ENCODE assay signal across 15 cellular contexts in the genomic region with DNA sequence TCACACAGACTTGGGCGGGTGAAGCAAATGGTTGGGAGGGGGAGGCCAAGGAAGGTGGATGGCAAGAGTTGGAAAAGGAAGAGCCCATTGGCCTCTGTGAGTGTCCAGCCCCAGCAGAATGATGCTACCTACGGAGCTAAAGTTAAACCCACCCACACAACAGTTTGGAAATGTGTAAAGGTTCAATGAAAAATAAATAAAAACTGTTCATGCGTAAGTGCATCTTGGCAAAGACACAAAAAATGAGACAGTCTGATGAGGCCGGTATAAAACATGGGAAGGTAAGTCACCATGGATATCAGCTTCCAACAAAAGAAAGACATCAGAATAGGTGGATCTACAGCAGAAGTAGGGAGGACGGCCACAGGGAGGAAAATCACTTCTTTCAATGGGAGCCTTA.
DNase-seq lines count a peak whose midpoint lies in the region; ATAC-seq and TF ChIP-seq lines count a peak whose summit lies in the region.
"Had no signal": no experiment of that assay in that cellular context is flagged by ENCODE, and none has a peak within 500 bp of the region (broad histone marks: within the 10 kb centered on the region; RNA-seq: fewer than 3 reads in every experiment).

No MANE protein-coding gene starts in this region.

- H3K27ac Mint-ChIP-seq in naive thymus-derived CD4-positive, alpha-beta T cell = no peak overlapping the region
- H3K27ac Mint-ChIP-seq: H9 had no signal

- no peak overlapping the region for H3K4me3 ChIP-seq in right cardiac atrium (ENCODE audit: low read length)
- H3K4me3 ChIP-seq in suprapubic skin = no peak overlapping the region
- H3K4me3 ChIP-seq in naive thymus-derived CD4-positive, alpha-beta T cell (ENCODE audit: low read length) = no peak overlapping the region
- H3K4me3 ChIP-seq: SJCRH30 had no signal

- CTCF ChIA-PET in naive thymus-derived CD4-positive, alpha-beta T cell (lab: Charles Lee) = interaction anchor here (0.8 kb wide), 1 partner anchor 259 kb away, joined by 3 read pairs; no protein-coding TSS in a partner anchor

- H3K27ac ChIP-seq in right cardiac atrium (ENCODE audit: low read length) (peak overlapping the region; percentile 48), cingulate gyrus (ENCODE audit: low read depth, low read length) (peak overlapping the region; percentile 11), suprapubic skin (peak overlapping the region; percentile 39)
- no peak overlapping the region for H3K27ac ChIP-seq in naive thymus-derived CD4-positive, alpha-beta T cell (ENCODE audit: low read depth, low read length)
- H3K27ac ChIP-seq: RWPE1, SJCRH30 had no signal

- intact Hi-C loops in right cardiac atrium (cut with DNase I) = no loop called here
- intact Hi-C loops in left ventricle myocardium superior (cut with micrococcal nuclease) = loop anchor here (10.0 kb wide), 2 partner anchors 448 to 788 kb away; no protein-coding TSS in a partner anchor
- intact Hi-C loops in naive thymus-derived CD4-positive, alpha-beta T cell (cut with micrococcal nuclease) = no loop called here

- POLR2A ChIA-PET in naive thymus-derived CD4-positive, alpha-beta T cell (lab: Charles Lee) = no interaction called here

- H3K9me3 Mint-ChIP-seq in naive thymus-derived CD4-positive, alpha-beta T cell = no peaks in the 10 kb centered on the region
- H3K9me3 Mint-ChIP-seq: CD4-positive, CD25-positive, alpha-beta regulatory T cell had no signal

- peaks cover 14% of the 10 kb centered on the region for H3K4me1 ChIP-seq in right cardiac atrium (ENCODE audit: control insufficient read depth, insufficient read depth, low read length)
- H3K4me1 ChIP-seq in suprapubic skin = peaks cover 52% of the 10 kb centered on the region
- H3K4me1 ChIP-seq in naive thymus-derived CD4-positive, alpha-beta T cell (ENCODE audit: control insufficient read depth in 2 of 2, insufficient read depth in 2 of 2, low read length in 2 of 2) = no peaks in the 10 kb centered on the region

- peaks cover 0 to 3% (median 0%) of the 10 kb centered on the region in 7 donors for H3K4me1 Mint-ChIP-seq in naive thymus-derived CD4-positive, alpha-beta T cell

- ATAC-seq in right cardiac atrium (no peak), left ventricle myocardium superior (no peak), left lobe of liver (peak; percentile 47), GM21786 (IDR thresholded peaks at IDR 0.05; ENCODE audit: unreplicated experiment) (no peak), HG03520 (IDR thresholded peaks at IDR 0.05; ENCODE audit: unreplicated experiment) (no peak)
- no peak for ATAC-seq in naive thymus-derived CD4-positive, alpha-beta T cell

- H3K4me3 Mint-ChIP-seq in naive thymus-derived CD4-positive, alpha-beta T cell = no peak overlapping the region
- H3K4me3 Mint-ChIP-seq: CD4-positive, CD25-positive, alpha-beta regulatory T cell; H9 had no signal

- DNase-seq in right cardiac atrium (no peak), left ventricle myocardium superior (no peak), left lobe of liver (ENCODE audit: low spot score) (no peak), suprapubic skin (ENCODE audit: low spot score in 2 of 2) (no peak)
- no peak for DNase-seq in naive thymus-derived CD4-positive, alpha-beta T cell
- DNase-seq: CD4-positive, CD25-positive, alpha-beta regulatory T cell; H9; NCI-H1436; NCI-H2029 treated with DMSO at 0.1 percent for 48 hours; NCI-H524; SJCRH30 had no signal

- H3K27me3 ChIP-seq in right cardiac atrium (ENCODE audit: control insufficient read depth, insufficient read depth) = no peaks in the 10 kb centered on the region
- no peaks in the 10 kb centered on the region for H3K27me3 ChIP-seq in suprapubic skin
- no peaks in the 10 kb centered on the region for H3K27me3 ChIP-seq in naive thymus-derived CD4-positive, alpha-beta T cell (ENCODE audit: control insufficient read depth in 2 of 2, insufficient read depth in 2 of 2, low read length in 2 of 2)
- H3K27me3 ChIP-seq: SJCRH30 had no signal

- no peak for TF ChIP-seq EP300 in suprapubic skin (IDR thresholded peaks at IDR 0.05)

- H3K36me3 Mint-ChIP-seq in naive thymus-derived CD4-positive, alpha-beta T cell = peaks cover 0 to 50% (median 28%) of the 10 kb centered on the region in 5 donors

- WGBS in right cardiac atrium = 92% methylated on average over 5 of the region's 5 CpGs
- WGBS in suprapubic skin = 82% methylated on average over 5 of the region's 5 CpGs

- no peak for TF ChIP-seq POLR2A in suprapubic skin (IDR thresholded peaks at IDR 0.05)

- TF ChIP-seq CTCF in suprapubic skin (IDR thresholded peaks at IDR 0.05) = no peak

- H3K9me3 ChIP-seq in right cardiac atrium (ENCODE audit: control insufficient read depth, low read length) = no peaks in the 10 kb centered on the region
- no peaks in the 10 kb centered on the region for H3K9me3 ChIP-seq in suprapubic skin
- no peaks in the 10 kb centered on the region for H3K9me3 ChIP-seq in naive thymus-derived CD4-positive, alpha-beta T cell (ENCODE audit: control insufficient read depth in 2 of 3, low read length in 3 of 3)
- H3K9me3 ChIP-seq: SJCRH30 had no signal

- H3K27me3 Mint-ChIP-seq in naive thymus-derived CD4-positive, alpha-beta T cell = no peaks in the 10 kb centered on the region
- H3K27me3 Mint-ChIP-seq: CD4-positive, CD25-positive, alpha-beta regulatory T cell had no signal

- peaks cover 7% of the 10 kb centered on the region for H3K36me3 ChIP-seq in suprapubic skin
- H3K36me3 ChIP-seq in naive thymus-derived CD4-positive, alpha-beta T cell (ENCODE audit: control insufficient read depth in 2 of 3, insufficient read depth in 3 of 3, low read length in 3 of 3) = peaks cover 0 to 23% (median 0%) of the 10 kb centered on the region in 3 experiments
